ENCODE assay signal across 8 cellular contexts in genomic region chr6:70369332-70369950, GRCh38. TPM values are rescaled to one million over a fixed set of nuclear protein-coding genes. Genes with fewer than 3 reads are reported as not detected.
DNase-seq lines count a peak whose midpoint lies in the region; ATAC-seq, FAIRE-seq and TF ChIP-seq lines count a peak whose summit lies in the region.

No MANE protein-coding gene starts in this region.

- TF ChIP-seq CTCF in AG04449 (IDR thresholded peaks at IDR 0.05; ENCODE audit: insufficient read depth, low read length, missing control alignments) (peak; percentile 92), WTC11 (IDR thresholded peaks at IDR 0.05) (peak; percentile 89), cardiac fibroblast (IDR thresholded peaks at IDR 0.05; ENCODE audit: low read depth, low read length) (peak; percentile 96)

- no peak overlapping the region for H3K4me3 ChIP-seq in AG04449 (ENCODE audit: low read depth, low read length)
- no peak overlapping the region for H3K4me3 ChIP-seq in cardiac fibroblast (replicated peaks in 1 of 2; ENCODE audit: low read depth in 2 of 2, low read length in 2 of 2)

- POLR2A ChIA-PET in AG04449 (lab: Yijun Ruan, JAX) (interaction anchor here (1.4 kb wide), 1 partner anchor 44 kb away, joined by 4 read pairs; the partner anchor contains the start of gene FAM135A), WTC11 (lab: Charles Lee) (no interaction called here)

- no peaks in the 10 kb centered on the region for H3K27me3 Mint-ChIP-seq in WTC11 (ENCODE audit: low read depth)

- no peaks in the 10 kb centered on the region for H3K4me1 Mint-ChIP-seq in WTC11

- H3K36me3 Mint-ChIP-seq in WTC11 = no peaks in the 10 kb centered on the region

- FAIRE-seq in GM18507 (lab: Jason Lieb, UNC) = peak; percentile 90

- H3K4me3 Mint-ChIP-seq in WTC11 = no peak overlapping the region

- CTCF ChIA-PET in AG04449 (lab: Yijun Ruan, JAX) = interaction anchor here (0.6 to 8.1 kb wide), 29 partner anchors 10 to 645 kb away, joined by 3 to 99 read pairs (median 4); partner anchors contain the start of genes FAM135A and SMAP1
- CTCF ChIA-PET in WTC11 (lab: Charles Lee) = interaction anchor here (0.6 to 8.4 kb wide), 45 partner anchors 11 to 586 kb away, joined by 3 to 128 read pairs (median 4); partner anchors contain the start of genes COL9A1 and FAM135A

- no peak overlapping the region for H3K27ac Mint-ChIP-seq in WTC11

- DNase-seq in AG04449 (ENCODE audit: low read depth, low spot score) (no peak), GM18507 (ENCODE audit: extremely low spot score, insufficient read length, low read depth) (no peak), NCI-H2171 treated with DMSO at 0.1 percent for 48 hours (lab: John Stamatoyannopoulos, UW) (peak; percentile 66), WTC11 (ENCODE audit: low spot score) (peak; percentile 73), cardiac fibroblast (ENCODE audit: low read depth in 2 of 2) (peak; percentile 73 to 82), kidney glomerular epithelial cell (lab: John Stamatoyannopoulos, UW) (peak; percentile 86)
- peak; percentile 57 to 65 for DNase-seq in stimulated activated CD4-positive, alpha-beta T cell treated with anti-CD3 and anti-CD28 coated beads, Interleukin-2, amount 100 ng/mL, for 48 hours

- no peaks in the 10 kb centered on the region for H3K9me3 Mint-ChIP-seq in WTC11

- ATAC-seq in HG02970 (IDR thresholded peaks at IDR 0.05; ENCODE audit: low FRiP score, unreplicated experiment) (peak; percentile 67), WTC11 (peak; percentile 98)

TF ChIP-seq in WTC11, 78 proteins besides CTCF, POLR2A, EP300 and RAD21 (continues in another document):
- TF ChIP-seq SP1 (CRISPR knock-in tag; conservative IDR thresholded peaks at IDR 0.05) (no peak), CREB1 (CRISPR knock-in tag; IDR thresholded peaks at IDR 0.05) (no peak), ATF1 (CRISPR knock-in tag; IDR thresholded peaks at IDR 0.05) (no peak), OVOL2 (CRISPR knock-in tag; IDR thresholded peaks at IDR 0.05; ENCODE audit: borderline replicate concordance) (no peak), USF1 (CRISPR knock-in tag; IDR thresholded peaks at IDR 0.05) (no peak), RELA (CRISPR knock-in tag; IDR thresholded peaks at IDR 0.05; ENCODE audit: borderline replicate concordance) (no peak), ZNF281 (CRISPR knock-in tag; IDR thresholded peaks at IDR 0.05) (no peak), GABPB1 (CRISPR knock-in tag; IDR thresholded peaks at IDR 0.05) (no peak), IRF2 (CRISPR knock-in tag; IDR thresholded peaks at IDR 0.05; ENCODE audit: borderline replicate concordance, low read depth) (no peak), ZNF396 (CRISPR knock-in tag; IDR thresholded peaks at IDR 0.05; ENCODE audit: borderline replicate concordance) (no peak), FOXK1 (CRISPR knock-in tag; IDR thresholded peaks at IDR 0.05) (no peak), NFATC4 (CRISPR knock-in tag; IDR thresholded peaks at IDR 0.05) (no peak), IRF1 (CRISPR knock-in tag; IDR thresholded peaks at IDR 0.05) (no peak)
- TF ChIP-seq, protein P1, sequence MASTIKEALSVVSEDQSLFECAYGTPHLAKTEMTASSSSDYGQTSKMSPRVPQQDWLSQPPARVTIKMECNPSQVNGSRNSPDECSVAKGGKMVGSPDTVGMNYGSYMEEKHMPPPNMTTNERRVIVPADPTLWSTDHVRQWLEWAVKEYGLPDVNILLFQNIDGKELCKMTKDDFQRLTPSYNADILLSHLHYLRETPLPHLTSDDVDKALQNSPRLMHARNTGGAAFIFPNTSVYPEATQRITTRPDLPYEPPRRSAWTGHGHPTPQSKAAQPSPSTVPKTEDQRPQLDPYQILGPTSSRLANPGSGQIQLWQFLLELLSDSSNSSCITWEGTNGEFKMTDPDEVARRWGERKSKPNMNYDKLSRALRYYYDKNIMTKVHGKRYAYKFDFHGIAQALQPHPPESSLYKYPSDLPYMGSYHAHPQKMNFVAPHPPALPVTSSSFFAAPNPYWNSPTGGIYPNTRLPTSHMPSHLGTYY (CRISPR knock-in tag; IDR thresholded peaks at IDR 0.05) = no peak
- TF ChIP-seq, protein P2, sequence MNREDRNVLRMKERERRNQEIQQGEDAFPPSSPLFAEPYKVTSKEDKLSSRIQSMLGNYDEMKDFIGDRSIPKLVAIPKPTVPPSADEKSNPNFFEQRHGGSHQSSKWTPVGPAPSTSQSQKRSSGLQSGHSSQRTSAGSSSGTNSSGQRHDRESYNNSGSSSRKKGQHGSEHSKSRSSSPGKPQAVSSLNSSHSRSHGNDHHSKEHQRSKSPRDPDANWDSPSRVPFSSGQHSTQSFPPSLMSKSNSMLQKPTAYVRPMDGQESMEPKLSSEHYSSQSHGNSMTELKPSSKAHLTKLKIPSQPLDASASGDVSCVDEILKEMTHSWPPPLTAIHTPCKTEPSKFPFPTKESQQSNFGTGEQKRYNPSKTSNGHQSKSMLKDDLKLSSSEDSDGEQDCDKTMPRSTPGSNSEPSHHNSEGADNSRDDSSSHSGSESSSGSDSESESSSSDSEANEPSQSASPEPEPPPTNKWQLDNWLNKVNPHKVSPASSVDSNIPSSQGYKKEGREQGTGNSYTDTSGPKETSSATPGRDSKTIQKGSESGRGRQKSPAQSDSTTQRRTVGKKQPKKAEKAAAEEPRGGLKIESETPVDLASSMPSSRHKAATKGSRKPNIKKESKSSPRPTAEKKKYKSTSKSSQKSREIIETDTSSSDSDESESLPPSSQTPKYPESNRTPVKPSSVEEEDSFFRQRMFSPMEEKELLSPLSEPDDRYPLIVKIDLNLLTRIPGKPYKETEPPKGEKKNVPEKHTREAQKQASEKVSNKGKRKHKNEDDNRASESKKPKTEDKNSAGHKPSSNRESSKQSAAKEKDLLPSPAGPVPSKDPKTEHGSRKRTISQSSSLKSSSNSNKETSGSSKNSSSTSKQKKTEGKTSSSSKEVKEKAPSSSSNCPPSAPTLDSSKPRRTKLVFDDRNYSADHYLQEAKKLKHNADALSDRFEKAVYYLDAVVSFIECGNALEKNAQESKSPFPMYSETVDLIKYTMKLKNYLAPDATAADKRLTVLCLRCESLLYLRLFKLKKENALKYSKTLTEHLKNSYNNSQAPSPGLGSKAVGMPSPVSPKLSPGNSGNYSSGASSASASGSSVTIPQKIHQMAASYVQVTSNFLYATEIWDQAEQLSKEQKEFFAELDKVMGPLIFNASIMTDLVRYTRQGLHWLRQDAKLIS (CRISPR knock-in tag; IDR thresholded peaks at IDR 0.05; ENCODE audit: borderline replicate concordance) = no peak
- TF ChIP-seq, protein P3, sequence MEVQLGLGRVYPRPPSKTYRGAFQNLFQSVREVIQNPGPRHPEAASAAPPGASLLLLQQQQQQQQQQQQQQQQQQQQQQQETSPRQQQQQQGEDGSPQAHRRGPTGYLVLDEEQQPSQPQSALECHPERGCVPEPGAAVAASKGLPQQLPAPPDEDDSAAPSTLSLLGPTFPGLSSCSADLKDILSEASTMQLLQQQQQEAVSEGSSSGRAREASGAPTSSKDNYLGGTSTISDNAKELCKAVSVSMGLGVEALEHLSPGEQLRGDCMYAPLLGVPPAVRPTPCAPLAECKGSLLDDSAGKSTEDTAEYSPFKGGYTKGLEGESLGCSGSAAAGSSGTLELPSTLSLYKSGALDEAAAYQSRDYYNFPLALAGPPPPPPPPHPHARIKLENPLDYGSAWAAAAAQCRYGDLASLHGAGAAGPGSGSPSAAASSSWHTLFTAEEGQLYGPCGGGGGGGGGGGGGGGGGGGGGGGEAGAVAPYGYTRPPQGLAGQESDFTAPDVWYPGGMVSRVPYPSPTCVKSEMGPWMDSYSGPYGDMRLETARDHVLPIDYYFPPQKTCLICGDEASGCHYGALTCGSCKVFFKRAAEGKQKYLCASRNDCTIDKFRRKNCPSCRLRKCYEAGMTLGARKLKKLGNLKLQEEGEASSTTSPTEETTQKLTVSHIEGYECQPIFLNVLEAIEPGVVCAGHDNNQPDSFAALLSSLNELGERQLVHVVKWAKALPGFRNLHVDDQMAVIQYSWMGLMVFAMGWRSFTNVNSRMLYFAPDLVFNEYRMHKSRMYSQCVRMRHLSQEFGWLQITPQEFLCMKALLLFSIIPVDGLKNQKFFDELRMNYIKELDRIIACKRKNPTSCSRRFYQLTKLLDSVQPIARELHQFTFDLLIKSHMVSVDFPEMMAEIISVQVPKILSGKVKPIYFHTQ (CRISPR knock-in tag; IDR thresholded peaks at IDR 0.05) = no peak

RNA-seq across cellular contexts. Expression of gene FAM135A, which starts 43.9 kb away (rescaled TPM):
- 31.7 to 34.1 TPM (median 32.9 TPM) in 3 replicates for total RNA-seq in WTC11 (2021)

Comparison
In these comparisons a context has a peak if more than half of its experiments do, and no peak if none do; other contexts are left out.
1. DNase-seq: peak in NCI-H2171 treated with DMSO at 0.1 percent for 48 hours (single experiment), WTC11 (single experiment), cardiac fibroblast (2 of 2), kidney glomerular epithelial cell (single experiment) and stimulated activated CD4-positive, alpha-beta T cell treated with anti-CD3 and anti-CD28 coated beads, Interleukin-2, amount 100 ng/mL, for 48 hours (2 of 2); none in AG04449 (single experiment) and GM18507 (single experiment).
2. Peak in every context shown above with its lines, with median percentiles within 50 percentile points of each other: CTCF ChIP-seq.